8 cellular contexts compared by ENCODE assay signal in the genomic region with DNA sequence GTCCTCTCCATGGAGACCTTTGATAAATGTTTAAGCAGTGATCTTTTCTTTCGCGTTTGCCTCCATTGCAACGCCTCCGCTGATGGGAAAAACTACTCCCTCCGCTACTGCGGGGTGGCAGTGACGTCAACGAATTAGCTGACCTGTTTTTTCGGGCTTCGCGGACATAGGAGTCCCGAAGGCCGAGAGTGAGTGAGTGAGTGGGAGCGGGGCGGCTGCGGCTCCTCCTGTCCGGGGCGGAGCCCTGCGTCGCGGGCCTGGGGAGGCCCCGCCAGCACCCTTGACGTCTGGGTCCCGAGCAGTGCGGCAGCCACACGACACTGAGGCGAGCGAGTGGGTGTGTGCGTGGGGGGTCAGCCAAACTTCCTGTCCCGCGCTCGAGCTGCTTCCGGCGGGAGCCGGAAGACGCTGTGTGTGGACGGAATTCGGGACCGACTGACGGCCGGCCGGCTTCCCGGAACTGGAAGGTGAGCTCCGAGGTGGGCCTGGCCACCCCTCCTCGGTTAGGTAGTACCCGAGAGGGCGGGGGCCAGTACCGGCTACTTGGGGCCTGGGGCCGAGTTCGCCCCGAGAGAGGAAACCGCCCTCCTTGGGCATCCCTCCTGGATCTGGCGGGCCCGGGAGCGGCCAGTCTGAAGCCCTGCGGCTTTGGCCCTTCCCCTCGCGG. TPM values are rescaled to one million over a fixed set of nuclear protein-coding genes. Genes with fewer than 3 reads are reported as not detected.
DNase-seq lines count a peak whose midpoint lies in the region; ATAC-seq and TF ChIP-seq lines count a peak whose summit lies in the region.

A gene with protein sequence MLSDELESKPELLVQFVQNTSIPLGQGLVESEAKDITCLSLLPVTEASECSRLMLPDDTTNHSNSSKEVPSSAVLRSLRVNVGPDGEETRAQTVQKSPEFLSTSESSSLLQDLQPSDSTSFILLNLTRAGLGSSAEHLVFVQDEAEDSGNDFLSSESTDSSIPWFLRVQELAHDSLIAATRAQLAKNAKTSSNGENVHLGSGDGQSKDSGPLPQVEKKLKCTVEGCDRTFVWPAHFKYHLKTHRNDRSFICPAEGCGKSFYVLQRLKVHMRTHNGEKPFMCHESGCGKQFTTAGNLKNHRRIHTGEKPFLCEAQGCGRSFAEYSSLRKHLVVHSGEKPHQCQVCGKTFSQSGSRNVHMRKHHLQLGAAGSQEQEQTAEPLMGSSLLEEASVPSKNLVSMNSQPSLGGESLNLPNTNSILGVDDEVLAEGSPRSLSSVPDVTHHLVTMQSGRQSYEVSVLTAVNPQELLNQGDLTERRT (plus strand): TSS at position 411 of the 667 bp plus-strand sequence. CDS start 5,317 bp downstream, outside the sequence.

- H3K9ac ChIP-seq in muscle layer of colon (ENCODE audit: low read length): peak within 1 kb of the TSS; percentile 98

- H3K27me3 Mint-ChIP-seq in activated T-cell treated with anti-CD3 and anti-CD28 coated beads, Interleukin-2, amount 50 U/mL, for 4 hours (ENCODE audit: low read depth): no peaks in the 10 kb centered on the region

- H3K4me3 ChIP-seq in Panc1 (ENCODE audit: low read depth in 2 of 2, low read length in 2 of 2): peak within 1 kb of the TSS; percentile 86 to 88
- peak within 1 kb of the TSS; percentile 75 to 88 for H3K4me3 ChIP-seq in esophagus (ENCODE audit: low read depth in 1 of 2, low read length in 2 of 2)
- H3K4me3 ChIP-seq in muscle layer of colon (ENCODE audit: low read depth in 1 of 2, low read length in 2 of 2): peak within 1 kb of the TSS; percentile 66 to 95

- no peaks in the 10 kb centered on the region for H3K9me3 ChIP-seq in Panc1 (ENCODE audit: control insufficient read depth, insufficient read depth, low read depth, low read length)
- no peaks in the 10 kb centered on the region for H3K9me3 ChIP-seq in esophagus (ENCODE audit: control insufficient read depth in 2 of 2, insufficient read depth in 1 of 2, low read depth in 1 of 2, low read length in 1 of 2)
- H3K9me3 ChIP-seq in muscle layer of colon (ENCODE audit: low read length): no peaks in the 10 kb centered on the region

- H3K27ac ChIP-seq in Panc1 (ENCODE audit: low read length): peak within 1 kb of the TSS; percentile 95
- peak within 1 kb of the TSS; percentile 91 to 99 for H3K27ac ChIP-seq in esophagus (ENCODE audit: low read depth in 2 of 2, low read length in 1 of 2)
- H3K27ac ChIP-seq in muscle layer of colon (ENCODE audit: low read depth, low read length): peak within 1 kb of the TSS; percentile 83

- H3K36me3 ChIP-seq in Panc1 (ENCODE audit: control insufficient read depth, insufficient read depth, low read length): peaks cover 10% of the 10 kb centered on the region
- no peaks in the 10 kb centered on the region for H3K36me3 ChIP-seq in esophagus (ENCODE audit: control insufficient read depth in 2 of 2, insufficient read depth in 2 of 2, low read length in 1 of 2)
- H3K36me3 ChIP-seq in muscle layer of colon (ENCODE audit: insufficient read depth, low read length): no peaks in the 10 kb centered on the region

- no peak for TF ChIP-seq CTCF in Panc1 (IDR thresholded peaks at IDR 0.05)

- peak; percentile 95 for DNase-seq in DMS53 (lab: John Stamatoyannopoulos, UW)
- DNase-seq in KG1 (lab: John Stamatoyannopoulos, UW): peak; percentile 84
- peak; percentile 67 for DNase-seq in Panc1 (ENCODE audit: low read depth, low spot score)
- peak; percentile 86 for DNase-seq in activated T-cell treated with anti-CD3 and anti-CD28 coated beads, Interleukin-2, amount 50 U/mL, for 4 hours
- DNase-seq in stimulated activated CD8-positive, alpha-beta memory T cell treated with anti-CD3 and anti-CD28 coated beads, Interleukin-7, amount 100 ng/mL, for 24 hours (ENCODE audit: low read depth): peak; percentile 78

- POLR2A ChIA-PET in Panc1 (lab: Charles Lee): interaction anchor here (0.6 kb wide), 1 partner anchor 613 kb away, joined by 4 read pairs; no protein-coding TSS in a partner anchor

- 0 to 1% methylated on average over 57 to 58 of the region's 58 CpGs for WGBS in esophagus, 2 donors

- ATAC-seq in GM21723 (IDR thresholded peaks at IDR 0.05; ENCODE audit: unreplicated experiment) (peak; percentile 93), Panc1 (peak; percentile 98)
- ATAC-seq in activated T-cell treated with anti-CD3 and anti-CD28 coated beads, Interleukin-2, amount 50 U/mL, for 4 hours: peak; percentile 99 to 100

- H3K27me3 ChIP-seq in Panc1 (ENCODE audit: control insufficient read depth, insufficient read depth, low read length): no peaks in the 10 kb centered on the region
- H3K27me3 ChIP-seq in esophagus (ENCODE audit: control insufficient read depth in 1 of 2, insufficient read depth in 2 of 2, low read length in 2 of 2): no peaks in the 10 kb centered on the region
- H3K27me3 ChIP-seq in muscle layer of colon (ENCODE audit: control insufficient read depth in 1 of 2, insufficient read depth in 2 of 2, low read length in 2 of 2): no peaks in the 10 kb centered on the region

- BruUV-seq in Panc1 (replicated peaks; lab: Mats Ljungman, UMichigan): no TSS peak

- no peaks in the 10 kb centered on the region for H3K9me3 Mint-ChIP-seq in activated T-cell treated with anti-CD3 and anti-CD28 coated beads, Interleukin-2, amount 50 U/mL, for 4 hours

- H3K4me1 Mint-ChIP-seq in activated T-cell treated with anti-CD3 and anti-CD28 coated beads, Interleukin-2, amount 50 U/mL, for 4 hours (ENCODE audit: low read depth): peaks cover 51% of the 10 kb centered on the region

- intact Hi-C loops in Panc1 (cut with micrococcal nuclease; ENCODE audit: unreplicated experiment): no loop called here

- CTCF ChIA-PET in Panc1 (lab: Charles Lee): no interaction called here

- H3K4me3 Mint-ChIP-seq in activated T-cell treated with anti-CD3 and anti-CD28 coated beads, Interleukin-2, amount 50 U/mL, for 4 hours: peak within 1 kb of the TSS; percentile 96

- in situ Hi-C loops in Panc1 (cut with HindIII; ENCODE audit: low pct_unique_long_range_greater_than_20kb, low sequenced_read_pairs): no loop called here

- H3K4me1 ChIP-seq in Panc1 (ENCODE audit: control insufficient read depth, insufficient read depth, low read length) (peaks cover 13% of the 10 kb centered on the region; the same call in 1 of the 2 replicates), esophagus (ENCODE audit: control insufficient read depth in 2 of 2, insufficient read depth in 2 of 2, low read length in 1 of 2) (no peaks in the 10 kb centered on the region), muscle layer of colon (ENCODE audit: insufficient read depth, low read length) (peaks cover 30% of the 10 kb centered on the region)

- H3K36me3 Mint-ChIP-seq in activated T-cell treated with anti-CD3 and anti-CD28 coated beads, Interleukin-2, amount 50 U/mL, for 4 hours (ENCODE audit: insufficient read depth): peaks cover 6% of the 10 kb centered on the region

RNA-seq across cellular contexts. Expression of the gene that starts here (rescaled TPM):
- 31.2 TPM for total RNA-seq in Panc1 (2021; ENCODE audit: unreplicated experiment)
- polyA plus RNA-seq in Panc1 (2012; ENCODE audit: insufficient read length): 22.2 TPM
- 10 to 100 TPM; 45.8 to 54.9 (median 54.5) TPM for total RNA-seq in activated T-cell treated with anti-CD3 and anti-CD28 coated beads, Interleukin-2, amount 50 U/mL, for 4 hours
- 10 to 100 TPM; 24.6 to 29.9 TPM for polyA plus RNA-seq in esophagus

Comparison
In these comparisons a context has a peak if more than half of its experiments do, and no peak if none do; other contexts are left out.
1. Peak in every context shown above with its lines: DNase-seq, ATAC-seq, H3K4me3 ChIP-seq and H3K27ac ChIP-seq.